In the genomic region with DNA sequence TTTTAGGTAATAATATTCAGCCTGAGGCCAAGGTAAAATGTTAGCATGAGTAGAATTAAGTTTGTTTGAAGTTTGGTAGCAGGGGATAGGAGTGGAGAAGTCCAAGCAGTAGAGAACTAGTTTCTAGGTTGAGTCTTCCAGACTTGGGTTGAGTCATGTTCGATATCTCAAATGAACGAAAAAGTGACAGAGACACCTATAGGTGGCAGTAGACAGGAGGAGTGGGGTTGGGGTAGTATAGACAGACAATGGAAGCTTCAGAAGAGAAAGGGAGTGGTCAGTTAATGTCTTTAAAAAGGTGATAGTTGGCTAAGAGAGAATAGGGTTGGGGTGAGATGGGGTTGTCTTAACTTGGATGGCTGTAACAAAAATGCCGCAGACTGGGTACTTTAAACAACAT, we compare ENCODE assay signal across 28 cellular contexts. TPM values are rescaled to one million over a fixed set of nuclear protein-coding genes. Genes with fewer than 3 reads are reported as not detected.
DNase-seq lines count a peak whose midpoint lies in the region; ATAC-seq and TF ChIP-seq lines count a peak whose summit lies in the region.
"Had no signal": no experiment of that assay in that cellular context is flagged by ENCODE, and none has a peak within 500 bp of the region (broad histone marks: within the 10 kb centered on the region; RNA-seq: fewer than 3 reads in every experiment).

No MANE protein-coding gene starts in this region.

- TF ChIP-seq CTCF in GM10248 (IDR thresholded peaks at IDR 0.05; ENCODE audit: control extremely low read depth, extremely low read depth, low read depth, missing control alignments) = no peak

- POLR2A ChIA-PET in activated CD4-positive, alpha-beta T cell treated with anti-CD3 and anti-CD28 coated beads for 36 hours (lab: Charles Lee) = no interaction called here
- POLR2A ChIA-PET in GM10248 (lab: Yijun Ruan, JAX) = no interaction called here

- in situ Hi-C loops in SK-MEL-5 (cut with HindIII; ENCODE audit: low pct_unique_long_range_greater_than_20kb, low sequenced_read_pairs) = no loop called here

- H3K4me3 ChIP-seq in Jurkat, Clone E6-1 (ENCODE audit: low read length) = no peak overlapping the region
- H3K4me3 ChIP-seq: A549, SJCRH30, stomach, tibial nerve had no signal

- H3K27me3 Mint-ChIP-seq in activated CD4-positive, alpha-beta T cell treated with anti-CD3 and anti-CD28 coated beads for 36 hours = peaks cover 2% of the 10 kb centered on the region

- CTCF ChIA-PET in activated CD4-positive, alpha-beta T cell treated with anti-CD3 and anti-CD28 coated beads for 36 hours (lab: Charles Lee) = no interaction called here
- CTCF ChIA-PET in GM10248 (lab: Yijun Ruan, JAX) = interaction anchor here (0.6 kb wide), 1 partner anchor 10 kb away, joined by 3 read pairs; no protein-coding TSS in a partner anchor

- intact Hi-C loops in activated CD4-positive, alpha-beta T cell treated with anti-CD3 and anti-CD28 coated beads for 36 hours (cut with DNase I, micrococcal nuclease) = no loop called here

- H3K9me3 Mint-ChIP-seq in activated CD4-positive, alpha-beta T cell treated with anti-CD3 and anti-CD28 coated beads for 36 hours (ENCODE audit: low read depth) = no peaks in the 10 kb centered on the region
- H3K9me3 Mint-ChIP-seq: activated naive CD4-positive, alpha-beta T cell treated with anti-CD3 and anti-CD28 coated beads for 36 hours had no signal

- H3K4me3 Mint-ChIP-seq in activated CD4-positive, alpha-beta T cell treated with anti-CD3 and anti-CD28 coated beads for 36 hours = no peak overlapping the region
- H3K4me3 Mint-ChIP-seq: activated naive CD4-positive, alpha-beta T cell treated with anti-CD3 and anti-CD28 coated beads for 36 hours; naive thymus-derived CD4-positive, alpha-beta T cell had no signal

- H3K4me1 Mint-ChIP-seq in activated CD4-positive, alpha-beta T cell treated with anti-CD3 and anti-CD28 coated beads for 36 hours = no peaks in the 10 kb centered on the region

- no peak for DNase-seq in activated CD4-positive, alpha-beta T cell treated with anti-CD3 and anti-CD28 coated beads for 36 hours
- no peak for DNase-seq in activated CD4-positive, alpha-beta T cell treated with anti-CD3 and anti-CD28 coated beads for 48 hours
- DNase-seq in Jurkat, Clone E6-1 (ENCODE audit: low read depth, low spot score) = peak; percentile 10
- DNase-seq in SK-MEL-5 (ENCODE audit: low read depth, low spot score) = peak; percentile 11
- DNase-seq in GM10248 (ENCODE audit: extremely low spot score) = no peak
- no peak for DNase-seq in cerebellar nuclear complex (lab: John Stamatoyannopoulos, UW)
- DNase-seq in stimulated activated CD4-positive, alpha-beta T cell treated with anti-CD3 and anti-CD28 coated beads, Interleukin-2, amount 100 ng/mL, for 24 hours = no peak
- DNase-seq: activated CD4-positive, alpha-beta T cell treated with anti-CD3 and anti-CD28 coated beads for 4 hours; activated naive CD4-positive, alpha-beta T cell treated with anti-CD3 and anti-CD28 coated beads for 36 hours; activated T-cell treated with anti-CD3 and anti-CD28 coated beads, Interleukin-2, amount 50 U/mL, for 48 hours; amygdala; Caco-2; glutamatergic neuron; IMR-90; left cardiac atrium; mesenchymal stem cell; MM.1S; naive thymus-derived CD4-positive, alpha-beta T cell; NCI-H1694; NCI-H774; right cardiac atrium; SJCRH30; stomach; T-helper 1 cell had no signal

- H3K36me3 Mint-ChIP-seq in activated CD4-positive, alpha-beta T cell treated with anti-CD3 and anti-CD28 coated beads for 36 hours (ENCODE audit: low read depth) = no peaks in the 10 kb centered on the region
- H3K36me3 Mint-ChIP-seq: naive thymus-derived CD4-positive, alpha-beta T cell had no signal

- no peak overlapping the region for H3K27ac Mint-ChIP-seq in activated CD4-positive, alpha-beta T cell treated with anti-CD3 and anti-CD28 coated beads for 36 hours
- H3K27ac Mint-ChIP-seq: activated naive CD4-positive, alpha-beta T cell treated with anti-CD3 and anti-CD28 coated beads for 36 hours; naive thymus-derived CD4-positive, alpha-beta T cell had no signal

- peak; percentile 30 for ATAC-seq in activated CD4-positive, alpha-beta T cell treated with anti-CD3 and anti-CD28 coated beads for 36 hours
- ATAC-seq in HG02938 (IDR thresholded peaks at IDR 0.05; ENCODE audit: unreplicated experiment) = no peak
- ATAC-seq: A549; left cardiac atrium; naive thymus-derived CD4-positive, alpha-beta T cell; right cardiac atrium had no signal

RNA-seq across cellular contexts. Expression of gene EMCN, which starts 58.7 kb away (rescaled TPM):
- total RNA-seq in activated CD4-positive, alpha-beta T cell treated with anti-CD3 and anti-CD28 coated beads for 36 hours = not detected
- polyA plus RNA-seq in Jurkat, Clone E6-1 (2012; ENCODE audit: insufficient read depth, insufficient read length) = not detected
- total RNA-seq in SK-MEL-5 (2014; rRNA removed; shearing (Covaris generic)) = not detected in 2 replicates
- polyA plus RNA-seq in SK-MEL-5 (2015; cell fraction: cytosol; rRNA removed) = not detected in 2 replicates
- polyA plus RNA-seq in SK-MEL-5 (2015; cell fraction: nucleus; rRNA removed) = not detected in 2 replicates
- total RNA-seq: activated naive CD4-positive, alpha-beta T cell treated with anti-CD3 and anti-CD28 coated beads for 36 hours; bronchial epithelial cell; Caco-2; IMR-90; naive thymus-derived CD4-positive, alpha-beta T cell had no signal
- polyA plus RNA-seq: A549; IMR-90; naive thymus-derived CD4-positive, alpha-beta T cell had no signal

Comparison
In these comparisons a context has a peak if more than half of its experiments do, and no peak if none do; other contexts are left out.
1. DNase-seq: peak in Jurkat, Clone E6-1 (single experiment) and SK-MEL-5 (single experiment); none in activated CD4-positive, alpha-beta T cell treated with anti-CD3 and anti-CD28 coated beads for 36 hours (single experiment), activated CD4-positive, alpha-beta T cell treated with anti-CD3 and anti-CD28 coated beads for 48 hours (single experiment), GM10248 (single experiment), cerebellar nuclear complex (0 of 2) and stimulated activated CD4-positive, alpha-beta T cell treated with anti-CD3 and anti-CD28 coated beads, Interleukin-2, amount 100 ng/mL, for 24 hours (0 of 2).